8 cellular contexts compared by ENCODE assay signal in genomic region chr12:69070319-69071090, GRCh38.
DNase-seq lines count a peak whose midpoint lies in the region; ATAC-seq, FAIRE-seq and TF ChIP-seq lines count a peak whose summit lies in the region.

No MANE protein-coding gene starts in this region.

- ATAC-seq in HG03039 (IDR thresholded peaks at IDR 0.05; ENCODE audit: unreplicated experiment) (peak; percentile 78), HepG2 (peak; percentile 96)
- ATAC-seq in activated CD4-positive, CD25-positive, alpha-beta regulatory T cell treated with anti-CD3 and anti-CD28 coated beads, Interleukin-2, amount 50 U/mL, for 24 hours: peak; percentile 75 to 78

- DNase-seq in 8988T (peak; percentile 24), GM13976 (ENCODE audit: low spot score) (peak; percentile 63), NCI-H2196 treated with DMSO at 0.1 percent for 48 hours (lab: John Stamatoyannopoulos, UW; ENCODE audit: unreplicated experiment) (peak; percentile 49), chondrocyte (ENCODE audit: low spot score) (no peak), HepG2 (ENCODE audit: low spot score) (peak; percentile 56)
- DNase-seq in stimulated activated CD4-positive, alpha-beta T cell treated with anti-CD3 and anti-CD28 coated beads, TNF-alpha, amount 100 ng/mL, for 4 hours (ENCODE audit: low read depth in 3 of 3): peak in 2 of 3 experiments; percentile 32 to 36

- H3K36me3 ChIP-seq in HepG2 (replicated peaks in 1 of 2; ENCODE audit: control insufficient read depth in 1 of 2, insufficient read depth in 2 of 2, low read length in 2 of 2): no peaks in the 10 kb centered on the region

- no peaks in the 10 kb centered on the region for H3K9me3 Mint-ChIP-seq in chondrocyte (ENCODE audit: low read depth)

- no peak overlapping the region for H3K27ac ChIP-seq in HepG2 (ENCODE audit: extremely low read length, insufficient read depth, low read length)

- TF ChIP-seq POLR2A in HepG2 (IDR thresholded peaks at IDR 0.05; ENCODE audit: insufficient read depth in 1 of 2, low read depth in 2 of 2, low read length in 2 of 2): no peak

- no TSS peak for BruUV-seq in HepG2 (replicated peaks; lab: Mats Ljungman, UMichigan)

- POLR2A ChIA-PET in HepG2 (lab: Yijun Ruan, JAX): no interaction called here

- no peaks in the 10 kb centered on the region for H3K36me3 Mint-ChIP-seq in chondrocyte (ENCODE audit: low read depth)

- no peak overlapping the region for H3K4me3 Mint-ChIP-seq in chondrocyte (ENCODE audit: unreplicated experiment)

- no peaks in the 10 kb centered on the region for H3K79me2 ChIP-seq in HepG2 (ENCODE audit: insufficient read depth, low read length)

- TF ChIP-seq CTCF in GM13976 (IDR thresholded peaks at IDR 0.05; ENCODE audit: borderline replicate concordance, control extremely low read depth, extremely low read depth, insufficient read depth, missing control alignments) (peak; percentile 81), chondrocyte (IDR thresholded peaks at IDR 0.05) (peak; percentile 98), HepG2 (CRISPR knock-in tag; IDR thresholded peaks at IDR 0.05) (peak; percentile 90)

- peaks cover 5% of the 10 kb centered on the region for H3K27me3 Mint-ChIP-seq in chondrocyte (ENCODE audit: low read depth)

- H3K9me3 ChIP-seq in HepG2 (ENCODE audit: low read length): no peaks in the 10 kb centered on the region

- H3K4me1 Mint-ChIP-seq in chondrocyte (ENCODE audit: low read depth): no peaks in the 10 kb centered on the region

- 6% methylated on average over 6 of the region's 6 CpGs for WGBS in HepG2 (ENCODE audit: low lambda C conversion rate)

- no peak overlapping the region for H3K4me3 ChIP-seq in HepG2 (replicated peaks in 1 of 3; ENCODE audit: insufficient read depth in 1 of 3, low read depth in 2 of 3, low read length in 3 of 3)

- intact Hi-C loops in HepG2 (cut with micrococcal nuclease; ENCODE audit: unreplicated experiment): loop anchor here (1.0 to 10.0 kb wide), 4 partner anchors 126 to 206 kb away; no protein-coding TSS in a partner anchor

- TF ChIP-seq EP300 in HepG2 (IDR thresholded peaks at IDR 0.05; ENCODE audit: low read depth in 2 of 2, low read length in 2 of 2) (peak in 1 of 2 experiments; percentile 3; a peak in 1 of 4 replicates), HepG2 (CRISPR knock-in tag; IDR thresholded peaks at IDR 0.05; ENCODE audit: borderline replicate concordance) (no peak)

- H4K20me1 ChIP-seq in HepG2 (ENCODE audit: insufficient read depth, low read length): no peaks in the 10 kb centered on the region

- CTCF ChIA-PET in HepG2 (lab: Yijun Ruan, JAX; ENCODE audit: low intra/inter-chr PET ratio, low total read pairs): interaction anchor here (2.2 kb wide), 1 partner anchor 206 kb away, joined by 15 read pairs; no protein-coding TSS in a partner anchor

- TF ChIP-seq RAD21 in HepG2 (CRISPR knock-in tag; IDR thresholded peaks at IDR 0.05): peak; percentile 83

- peaks cover 35% of the 10 kb centered on the region for H3K4me1 ChIP-seq in HepG2 (ENCODE audit: insufficient read depth, low read length)

- in situ Hi-C loops in GM13976 (cut with MboI; ENCODE audit: low sequenced_read_pairs, unreplicated experiment) (loop anchor here (5.0 kb wide), 1 partner anchor 208 kb away; no protein-coding TSS in a partner anchor), HepG2 (cut with HindIII; ENCODE audit: extremely low pct_ligation_motif_present, low pct_unique_long_range_greater_than_20kb) (loop anchor here (5.0 kb wide), 1 partner anchor 198 kb away; no protein-coding TSS in a partner anchor)

- peak; percentile 83 for FAIRE-seq in HepG2 (lab: Jason Lieb, UNC)

- no peaks in the 10 kb centered on the region for H3K27me3 ChIP-seq in HepG2 (ENCODE audit: control insufficient read depth in 1 of 2, insufficient read depth in 2 of 2, low read length in 2 of 2)

- no peak overlapping the region for H3K27ac Mint-ChIP-seq in chondrocyte (ENCODE audit: unreplicated experiment)

- peak overlapping the region; percentile 65 for H2AFZ ChIP-seq in HepG2 (ENCODE audit: low read length)

- no peak overlapping the region; the same call in 1 of the 2 replicates for H3K9ac ChIP-seq in HepG2 (ENCODE audit: insufficient read depth, low read depth, low read length)

- peak overlapping the region; percentile 37 for H3K4me2 ChIP-seq in HepG2 (ENCODE audit: low read depth, low read length)

TF ChIP-seq in HepG2, 621 proteins besides CTCF, POLR2A, EP300 and RAD21 (continues in another document):
- TF ChIP-seq GATAD2A (CRISPR knock-in tag; IDR thresholded peaks at IDR 0.05) (peak; percentile 26; the same call in 1 of the 2 replicates), E2F1 (CRISPR knock-in tag; IDR thresholded peaks at IDR 0.05) (no peak), ZIK1 (CRISPR knock-in tag; IDR thresholded peaks at IDR 0.05; ENCODE audit: borderline replicate concordance, low read depth) (no peak), HMG20B (CRISPR knock-in tag; conservative IDR thresholded peaks at IDR 0.05) (no peak), ZNF510 (CRISPR knock-in tag; IDR thresholded peaks at IDR 0.05; ENCODE audit: low read depth) (no peak), NFIB (CRISPR knock-in tag; IDR thresholded peaks at IDR 0.05; ENCODE audit: borderline replicate concordance) (no peak), ZBTB38 (CRISPR knock-in tag; IDR thresholded peaks at IDR 0.05) (no peak), JUND (CRISPR knock-in tag; IDR thresholded peaks at IDR 0.05) (no peak), ZBTB25 (CRISPR knock-in tag; IDR thresholded peaks at IDR 0.05) (no peak), ZNF512 (CRISPR knock-in tag; IDR thresholded peaks at IDR 0.05) (no peak), ZSCAN22 (CRISPR knock-in tag; IDR thresholded peaks at IDR 0.05) (no peak), EEA1 (CRISPR knock-in tag; IDR thresholded peaks at IDR 0.05; ENCODE audit: borderline replicate concordance) (no peak), ZFP62 (CRISPR knock-in tag; IDR thresholded peaks at IDR 0.05) (no peak)
- TF ChIP-seq, protein P1, sequence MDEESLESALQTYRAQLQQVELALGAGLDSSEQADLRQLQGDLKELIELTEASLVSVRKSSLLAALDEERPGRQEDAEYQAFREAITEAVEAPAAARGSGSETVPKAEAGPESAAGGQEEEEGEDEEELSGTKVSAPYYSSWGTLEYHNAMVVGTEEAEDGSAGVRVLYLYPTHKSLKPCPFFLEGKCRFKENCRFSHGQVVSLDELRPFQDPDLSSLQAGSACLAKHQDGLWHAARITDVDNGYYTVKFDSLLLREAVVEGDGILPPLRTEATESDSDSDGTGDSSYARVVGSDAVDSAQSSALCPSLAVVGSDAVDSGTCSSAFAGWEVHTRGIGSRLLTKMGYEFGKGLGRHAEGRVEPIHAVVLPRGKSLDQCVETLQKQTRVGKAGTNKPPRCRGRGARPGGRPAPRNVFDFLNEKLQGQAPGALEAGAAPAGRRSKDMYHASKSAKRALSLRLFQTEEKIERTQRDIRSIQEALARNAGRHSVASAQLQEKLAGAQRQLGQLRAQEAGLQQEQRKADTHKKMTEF (CRISPR knock-in tag; IDR thresholded peaks at IDR 0.05): no peak
- TF ChIP-seq, protein P2, sequence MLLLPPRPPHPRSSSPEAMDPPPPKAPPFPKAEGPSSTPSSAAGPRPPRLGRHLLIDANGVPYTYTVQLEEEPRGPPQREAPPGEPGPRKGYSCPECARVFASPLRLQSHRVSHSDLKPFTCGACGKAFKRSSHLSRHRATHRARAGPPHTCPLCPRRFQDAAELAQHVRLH (CRISPR knock-in tag; IDR thresholded peaks at IDR 0.05; ENCODE audit: borderline replicate concordance, low read depth): no peak
- TF ChIP-seq, protein P3, sequence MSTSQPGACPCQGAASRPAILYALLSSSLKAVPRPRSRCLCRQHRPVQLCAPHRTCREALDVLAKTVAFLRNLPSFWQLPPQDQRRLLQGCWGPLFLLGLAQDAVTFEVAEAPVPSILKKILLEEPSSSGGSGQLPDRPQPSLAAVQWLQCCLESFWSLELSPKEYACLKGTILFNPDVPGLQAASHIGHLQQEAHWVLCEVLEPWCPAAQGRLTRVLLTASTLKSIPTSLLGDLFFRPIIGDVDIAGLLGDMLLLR (CRISPR knock-in tag; IDR thresholded peaks at IDR 0.05): no peak
- TF ChIP-seq, protein P4, sequence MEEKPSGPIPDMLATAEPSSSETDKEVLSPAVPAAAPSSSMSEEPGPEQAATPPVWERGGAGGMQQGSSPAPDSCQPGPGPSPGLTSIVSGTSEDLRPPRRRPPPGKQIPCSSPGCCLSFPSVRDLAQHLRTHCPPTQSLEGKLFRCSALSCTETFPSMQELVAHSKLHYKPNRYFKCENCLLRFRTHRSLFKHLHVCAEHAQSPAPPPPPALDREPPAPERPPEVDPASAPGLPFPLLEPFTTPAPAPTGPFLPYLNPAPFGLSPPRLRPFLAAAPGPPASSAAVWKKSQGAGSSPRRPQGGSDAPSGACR (CRISPR knock-in tag; IDR thresholded peaks at IDR 0.05): no peak
